ENCODE assay signal across 8 cellular contexts in genomic region chr14:102775855-102776760, GRCh38. TPM values are rescaled to one million over a fixed set of nuclear protein-coding genes. Genes with fewer than 3 reads are reported as not detected.
DNase-seq lines count a peak whose midpoint lies in the region; ATAC-seq, FAIRE-seq and TF ChIP-seq lines count a peak whose summit lies in the region.

No MANE protein-coding gene starts in this region.

- H3K36me3 Mint-ChIP-seq in chondrocyte (ENCODE audit: low read depth) = no peaks in the 10 kb centered on the region

- peak overlapping the region; percentile 73 for H3K4me3 Mint-ChIP-seq in chondrocyte (ENCODE audit: unreplicated experiment)

- FAIRE-seq in GM12891 (lab: Jason Lieb, UNC) = peak; percentile 43

- H3K4me1 ChIP-seq in Peyer's patch = peaks cover 0 to 23% (median 12%) of the 10 kb centered on the region in 4 donors
- H3K4me1 ChIP-seq in mucosa of descending colon (ENCODE audit: low read depth) = peaks cover 7% of the 10 kb centered on the region
- peaks cover 22% of the 10 kb centered on the region for H3K4me1 ChIP-seq in vagina

- peak overlapping the region; percentile 90 for H3K27ac Mint-ChIP-seq in chondrocyte (ENCODE audit: unreplicated experiment)

- no peaks in the 10 kb centered on the region for H3K36me3 ChIP-seq in Peyer's patch
- H3K36me3 ChIP-seq in mucosa of descending colon (ENCODE audit: low read depth) = no peaks in the 10 kb centered on the region
- H3K36me3 ChIP-seq in vagina = no peaks in the 10 kb centered on the region

- no peaks in the 10 kb centered on the region for H3K9me3 Mint-ChIP-seq in chondrocyte (ENCODE audit: low read depth)

- H3K27me3 ChIP-seq in Peyer's patch = no peaks in the 10 kb centered on the region
- H3K27me3 ChIP-seq in vagina = no peaks in the 10 kb centered on the region

- no peaks in the 10 kb centered on the region for H3K27me3 Mint-ChIP-seq in chondrocyte (ENCODE audit: low read depth)

- peak overlapping the region in 2 of 4 donors; percentile 39 to 42 for H3K4me3 ChIP-seq in Peyer's patch
- no peak overlapping the region for H3K4me3 ChIP-seq in mucosa of descending colon
- H3K4me3 ChIP-seq in vagina = no peak overlapping the region

- TF ChIP-seq POLR2A in GM12891 (IDR thresholded peaks at IDR 0.05; ENCODE audit: low read depth, low read length) (peak; percentile 63), Peyer's patch (IDR thresholded peaks at IDR 0.05) (peak; percentile 28 to 61), vagina (IDR thresholded peaks at IDR 0.05) (no peak)

- peaks cover 38% of the 10 kb centered on the region for H3K4me1 Mint-ChIP-seq in chondrocyte (ENCODE audit: low read depth)

- H3K27ac ChIP-seq in Peyer's patch (peak overlapping the region; percentile 80 to 93 (median 85)), vagina (peak overlapping the region; percentile 81)

- intact Hi-C loops in mucosa of descending colon (cut with DNase I, micrococcal nuclease) = loop anchor here (10.0 kb wide), 2 partner anchors 139 to 149 kb away; partner anchors contain the start of gene AMN (in 1 of the 2)
- intact Hi-C loops in vagina (cut with DNase I) = loop anchor here (5.0 to 10.0 kb wide), 2 partner anchors 139 to 276 kb away; no protein-coding TSS in a partner anchor

- DNase-seq in GM12891 (ENCODE audit: insufficient read length, low spot score) (no peak), Peyer's patch (peak in 1 of 3 donors; percentile 82), chondrocyte (ENCODE audit: low spot score) (peak; percentile 86), mucosa of descending colon (peak; percentile 61 to 69 (median 63)), vagina (ENCODE audit: extremely low spot score in 2 of 2) (no peak), RPMI8226 (no peak)

- H3K9me3 ChIP-seq in Peyer's patch (no peaks in the 10 kb centered on the region), mucosa of descending colon (no peaks in the 10 kb centered on the region), vagina (no peaks in the 10 kb centered on the region)

- TF ChIP-seq CTCF in Peyer's patch (IDR thresholded peaks at IDR 0.05) = no peak
- no peak for TF ChIP-seq CTCF in chondrocyte (IDR thresholded peaks at IDR 0.05)
- no peak for TF ChIP-seq CTCF in mucosa of descending colon (IDR thresholded peaks at IDR 0.05)
- no peak for TF ChIP-seq CTCF in vagina (IDR thresholded peaks at IDR 0.05)

- peak; percentile 67 for ATAC-seq in mucosa of descending colon
- no peak for ATAC-seq in HG02798 (IDR thresholded peaks at IDR 0.05; ENCODE audit: poor library complexity, unreplicated experiment)
- ATAC-seq in HG03565 (IDR thresholded peaks at IDR 0.05; ENCODE audit: unreplicated experiment) = no peak

TF ChIP-seq in GM12891, 5 proteins besides CTCF, POLR2A, EP300 and RAD21:
- TF ChIP-seq PAX5 (IDR thresholded peaks at IDR 0.05; ENCODE audit: insufficient read depth, low read length, severe bottlenecking) (no peak), SPI1 (IDR thresholded peaks at IDR 0.05; ENCODE audit: low read depth, low read length) (0 out of 2 replicates have a peak, but pooled peaks have one; percentile 4), TAF1 (IDR thresholded peaks at IDR 0.05; ENCODE audit: low read depth, low read length) (no peak; the same call in 1 of the 2 replicates), POLR2AphosphoS5 (IDR thresholded peaks at IDR 0.05; ENCODE audit: low read depth, low read length) (no peak), POU2F2 (IDR thresholded peaks at IDR 0.05; ENCODE audit: low read depth, low read length) (0 out of 2 replicates have a peak, but pooled peaks have one; percentile 12)
TF ChIP-seq in GM12891: peak in this region for 2.

RNA-seq across cellular contexts. Expression of gene TRAF3, which starts 1.1 kb away (rescaled TPM):
- 49.2 TPM for polyA plus RNA-seq in GM12891 (2012; ENCODE audit: low read depth, missing spikeins)
- total RNA-seq in Peyer's patch (10 to 100 TPM; 31.7 to 47.8 (median 41.8) TPM), chondrocyte (15.0 to 20.1 TPM (median 18.4 TPM) in 3 replicates), mucosa of descending colon (10 to 100 TPM; 20.9 to 36.0 (median 21.3) TPM), vagina (14.0 TPM)

Comparison
In these comparisons a context has a peak if more than half of its experiments do, and no peak if none do; other contexts are left out.
1. DNase-seq: peak in chondrocyte (single experiment) and mucosa of descending colon (3 of 3); none in GM12891 (single experiment), vagina (0 of 2) and RPMI8226 (single experiment).
2. POLR2A ChIP-seq: peak in GM12891 (single experiment) and Peyer's patch (2 of 2); none in vagina (0 of 2).